8 cellular contexts compared by ENCODE assay signal in genomic region chr10:43461950-43462349, GRCh38. TPM values are rescaled to one million over a fixed set of nuclear protein-coding genes. Genes with fewer than 3 reads are reported as not detected.
DNase-seq lines count a peak whose midpoint lies in the region; ATAC-seq, FAIRE-seq and TF ChIP-seq lines count a peak whose summit lies in the region.

No MANE protein-coding gene starts in this region.

- FAIRE-seq in TTC549 (lab: Jason Lieb, UNC), result peak; percentile 83

- TF ChIP-seq CTCF in AG10803 (conservative IDR thresholded peaks at IDR 0.05; ENCODE audit: low read length) (peak; percentile 72), GM12864 (IDR thresholded peaks at IDR 0.05; ENCODE audit: low read depth, low read length, missing control alignments) (peak; percentile 54), fibroblast of the aortic adventitia (IDR thresholded peaks at IDR 0.05; ENCODE audit: insufficient read depth, low read length) (peak; percentile 55)

- ATAC-seq in HG02938 (IDR thresholded peaks at IDR 0.05; ENCODE audit: unreplicated experiment) (peak; percentile 71), GM21526 (IDR thresholded peaks at IDR 0.05; ENCODE audit: low FRiP score, unreplicated experiment) (no peak)

- H3K4me3 ChIP-seq in AG10803 (ENCODE audit: low read length), result peak overlapping the region; percentile 27
- H3K4me3 ChIP-seq in GM12864 (ENCODE audit: low read depth, low read length), result no peak overlapping the region
- no peak overlapping the region for H3K4me3 ChIP-seq in fibroblast of the aortic adventitia (ENCODE audit: low read depth, low read length)

- DNase-seq in AG10803 (ENCODE audit: low read depth), result peak; percentile 83
- DNase-seq in GM12864 (ENCODE audit: low read depth), result peak; percentile 65
- DNase-seq in NCI-H2029 treated with DMSO at 0.1 percent for 48 hours (lab: John Stamatoyannopoulos, UW), result peak; percentile 21
- peak; percentile 94 for DNase-seq in fibroblast of the aortic adventitia (ENCODE audit: low read depth)
- peak; percentile 66 for DNase-seq in non-pigmented ciliary epithelial cell (ENCODE audit: low read depth)

RNA-seq across cellular contexts. Expression of gene ZNF487, which starts 25.0 kb away (rescaled TPM):
- 6.1 and 36.5 TPM in 2 replicates for total RNA-seq in fibroblast of the aortic adventitia (ENCODE audit: low replicate concordance)

RNA-seq across cellular contexts. Expression of gene HNRNPF, which starts 53.0 kb away (rescaled TPM):
- total RNA-seq in fibroblast of the aortic adventitia (ENCODE audit: low replicate concordance), result 66.2 and 196 TPM in 2 replicates

Comparison
In these comparisons a context has a peak if more than half of its experiments do, and no peak if none do; other contexts are left out.
1. DNase-seq: peak in every context shown above with its lines; median percentile 94 in fibroblast of the aortic adventitia; 83 in AG10803; 66 in non-pigmented ciliary epithelial cell; 65 in GM12864; 21 in NCI-H2029 treated with DMSO at 0.1 percent for 48 hours.